ENCODE assay signal across 8 cellular contexts in the genomic region with DNA sequence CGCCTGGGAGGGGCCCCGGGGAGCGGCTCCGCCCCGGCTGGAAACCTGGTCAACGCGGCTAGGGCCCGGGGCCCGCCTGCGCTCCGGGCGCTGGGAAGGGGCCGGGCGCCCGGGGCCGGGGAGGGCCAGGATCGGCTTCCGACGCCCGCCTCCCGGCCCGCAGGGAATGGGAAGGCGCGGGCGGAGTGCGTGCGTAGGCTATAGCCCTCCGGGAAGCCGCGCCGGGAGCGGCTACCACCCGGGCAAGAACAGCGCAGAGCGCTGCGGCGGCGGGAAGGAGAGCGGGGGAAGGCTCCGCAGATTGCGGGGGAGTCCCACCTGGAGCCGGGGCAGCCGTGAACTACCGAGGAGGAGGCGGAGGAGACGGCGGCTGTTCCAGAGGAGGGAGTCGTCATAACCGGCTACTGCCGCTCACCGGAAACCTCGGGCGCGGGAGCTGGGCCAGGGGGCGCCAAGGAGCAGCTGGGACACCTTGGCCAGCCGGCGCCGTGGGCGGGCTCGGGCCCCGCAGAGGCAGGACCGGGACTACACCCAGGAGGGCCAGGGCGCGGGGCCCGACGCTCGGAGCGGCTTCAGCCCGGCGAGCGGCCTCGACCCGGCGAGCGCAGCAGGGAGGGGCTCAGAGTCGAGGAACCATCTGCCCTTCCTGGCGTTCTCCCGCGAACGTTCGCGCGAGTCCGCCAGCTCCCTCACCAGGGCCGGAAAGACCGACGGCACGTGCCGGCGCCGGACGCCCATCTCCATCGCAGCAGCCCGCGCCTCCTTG. TPM values are rescaled to one million over a fixed set of nuclear protein-coding genes. Genes with fewer than 3 reads are reported as not detected.
DNase-seq lines count a peak whose midpoint lies in the region; ATAC-seq and FAIRE-seq lines count a peak whose summit lies in the region.

A gene (minus strand): TSS at position 429 of the 766 bp plus-strand sequence. CDS start 3,838 bp downstream, outside the sequence.

- H3K4me3 Mint-ChIP-seq in activated T-helper 1 cell treated with anti-CD3 and anti-CD28 coated beads, Interleukin-12 subunit alpha, Interleukin-12 subunit beta, Interleukin-2, Interleukin-4 antibody, amounts not matched to agents 30 ng/mL and 10 ng/mL and 1 ng/mL, durations not matched to agents 14 hours and 24 hours and 36 hours, result peak within 1 kb of the TSS; percentile 89
- H3K4me3 Mint-ChIP-seq in naive thymus-derived CD8-positive, alpha-beta T cell, result peak within 1 kb of the TSS; percentile 80 to 93 (median 89)

- peak; percentile 51 for DNase-seq in DMS 273 treated with DMSO at 0.1 percent for 48 hours (lab: John Stamatoyannopoulos, UW)
- peak; percentile 86 for DNase-seq in HT1080 (ENCODE audit: low read depth)
- peak; percentile 71 for DNase-seq in RCC 7860 (ENCODE audit: low spot score)
- DNase-seq in activated T-helper 1 cell treated with anti-CD3 and anti-CD28 coated beads, Interleukin-12 subunit alpha, Interleukin-12 subunit beta, Interleukin-2, Interleukin-4 antibody, amounts not matched to agents 30 ng/mL and 10 ng/mL and 1 ng/mL, durations not matched to agents 14 hours and 24 hours and 36 hours (ENCODE audit: low spot score), result peak; percentile 79
- peak; percentile 86 for DNase-seq in fibroblast of gingiva (ENCODE audit: low read depth)
- peak; percentile 56 to 86 (median 68) for DNase-seq in naive thymus-derived CD8-positive, alpha-beta T cell
- DNase-seq in stimulated activated naive CD8-positive, alpha-beta T cell treated with anti-CD3 and anti-CD28 coated beads, Interleukin-15, Interleukin-2, amounts not matched to agents 100 U/mL and 50 U/mL, for 24 hours, result peak; percentile 89

- peaks cover 30% of the 10 kb centered on the region for H3K4me1 Mint-ChIP-seq in activated T-helper 1 cell treated with anti-CD3 and anti-CD28 coated beads, Interleukin-12 subunit alpha, Interleukin-12 subunit beta, Interleukin-2, Interleukin-4 antibody, amounts not matched to agents 30 ng/mL and 10 ng/mL and 1 ng/mL, durations not matched to agents 14 hours and 24 hours and 36 hours (ENCODE audit: low read depth)
- H3K4me1 Mint-ChIP-seq in naive thymus-derived CD8-positive, alpha-beta T cell, result peaks cover 10 to 26% (median 19%) of the 10 kb centered on the region in 4 donors

- intact Hi-C loops in activated T-helper 1 cell treated with anti-CD3 and anti-CD28 coated beads, Interleukin-12 subunit alpha, Interleukin-12 subunit beta, Interleukin-2, Interleukin-4 antibody, amounts not matched to agents 30 ng/mL and 10 ng/mL and 1 ng/mL, durations not matched to agents 14 hours and 24 hours and 36 hours (cut with micrococcal nuclease), result loop anchor here (1.0 to 10.0 kb wide), 8 partner anchors 19 to 959 kb away; a partner anchor contains a TSS

- no peaks in the 10 kb centered on the region for H3K27me3 Mint-ChIP-seq in activated T-helper 1 cell treated with anti-CD3 and anti-CD28 coated beads, Interleukin-12 subunit alpha, Interleukin-12 subunit beta, Interleukin-2, Interleukin-4 antibody, amounts not matched to agents 30 ng/mL and 10 ng/mL and 1 ng/mL, durations not matched to agents 14 hours and 24 hours and 36 hours (ENCODE audit: insufficient read depth)
- H3K27me3 Mint-ChIP-seq in naive thymus-derived CD8-positive, alpha-beta T cell, result no peaks in the 10 kb centered on the region

- peaks cover 13% of the 10 kb centered on the region for H3K36me3 Mint-ChIP-seq in activated T-helper 1 cell treated with anti-CD3 and anti-CD28 coated beads, Interleukin-12 subunit alpha, Interleukin-12 subunit beta, Interleukin-2, Interleukin-4 antibody, amounts not matched to agents 30 ng/mL and 10 ng/mL and 1 ng/mL, durations not matched to agents 14 hours and 24 hours and 36 hours (ENCODE audit: low read depth)
- H3K36me3 Mint-ChIP-seq in naive thymus-derived CD8-positive, alpha-beta T cell, result peaks cover 0 to 12% (median 3%) of the 10 kb centered on the region in 3 donors

- H3K9me3 Mint-ChIP-seq in activated T-helper 1 cell treated with anti-CD3 and anti-CD28 coated beads, Interleukin-12 subunit alpha, Interleukin-12 subunit beta, Interleukin-2, Interleukin-4 antibody, amounts not matched to agents 30 ng/mL and 10 ng/mL and 1 ng/mL, durations not matched to agents 14 hours and 24 hours and 36 hours, result no peaks in the 10 kb centered on the region
- no peaks in the 10 kb centered on the region for H3K9me3 Mint-ChIP-seq in naive thymus-derived CD8-positive, alpha-beta T cell

- no peak for FAIRE-seq in RCC 7860 (lab: Jason Lieb, UNC)

- H3K27ac Mint-ChIP-seq in activated T-helper 1 cell treated with anti-CD3 and anti-CD28 coated beads, Interleukin-12 subunit alpha, Interleukin-12 subunit beta, Interleukin-2, Interleukin-4 antibody, amounts not matched to agents 30 ng/mL and 10 ng/mL and 1 ng/mL, durations not matched to agents 14 hours and 24 hours and 36 hours, result peak within 1 kb of the TSS; percentile 86
- peak within 1 kb of the TSS; percentile 29 to 87 (median 82) for H3K27ac Mint-ChIP-seq in naive thymus-derived CD8-positive, alpha-beta T cell

- POLR2A ChIA-PET in naive thymus-derived CD8-positive, alpha-beta T cell (lab: Charles Lee), result interaction anchor here (0.8 to 2.5 kb wide), 7 partner anchors 15 to 78 kb away, joined by 3 to 10 read pairs (median 4); a partner anchor contains a TSS

- peak; percentile 79 for ATAC-seq in GM21360 (IDR thresholded peaks at IDR 0.05; ENCODE audit: unreplicated experiment)
- ATAC-seq in naive thymus-derived CD8-positive, alpha-beta T cell, result peak; percentile 78 to 86
- peak; percentile 92 for ATAC-seq in stimulated activated naive CD8-positive, alpha-beta T cell treated with anti-CD3 and anti-CD28 coated beads, Interleukin-15, Interleukin-2, amounts not matched to agents 100 U/mL and 50 U/mL, for 24 hours

RNA-seq across cellular contexts. Expression of the gene that starts here (rescaled TPM):
- 27.1 and 31.9 TPM in 2 replicates for total RNA-seq in HT1080 (2014; rRNA removed; shearing (Covaris generic))
- 22.2 and 26.2 TPM in 2 replicates for polyA plus RNA-seq in HT1080 (2015; cell fraction: cytosol; rRNA removed)
- polyA plus RNA-seq in HT1080 (2015; cell fraction: nucleus; rRNA removed), result 49.7 and 54.3 TPM in 2 replicates
- total RNA-seq in activated T-helper 1 cell treated with anti-CD3 and anti-CD28 coated beads, Interleukin-12 subunit alpha, Interleukin-12 subunit beta, Interleukin-2, Interleukin-4 antibody, amounts not matched to agents 30 ng/mL and 10 ng/mL and 1 ng/mL, durations not matched to agents 14 hours and 24 hours and 36 hours, result 9.6 and 12.5 TPM in 2 replicates
- 10 to 100 TPM; 14.4 to 17.4 TPM for total RNA-seq in naive thymus-derived CD8-positive, alpha-beta T cell
- 1 to 10 TPM; 5.0 to 5.7 (median 5.6) TPM for polyA plus RNA-seq in naive thymus-derived CD8-positive, alpha-beta T cell

Comparison
In these comparisons a context has a peak if more than half of its experiments do, and no peak if none do; other contexts are left out.
1. Peak in every context shown above with its lines: DNase-seq and ATAC-seq.